1 cellular context compared by ENCODE assay signal in the genomic region with DNA sequence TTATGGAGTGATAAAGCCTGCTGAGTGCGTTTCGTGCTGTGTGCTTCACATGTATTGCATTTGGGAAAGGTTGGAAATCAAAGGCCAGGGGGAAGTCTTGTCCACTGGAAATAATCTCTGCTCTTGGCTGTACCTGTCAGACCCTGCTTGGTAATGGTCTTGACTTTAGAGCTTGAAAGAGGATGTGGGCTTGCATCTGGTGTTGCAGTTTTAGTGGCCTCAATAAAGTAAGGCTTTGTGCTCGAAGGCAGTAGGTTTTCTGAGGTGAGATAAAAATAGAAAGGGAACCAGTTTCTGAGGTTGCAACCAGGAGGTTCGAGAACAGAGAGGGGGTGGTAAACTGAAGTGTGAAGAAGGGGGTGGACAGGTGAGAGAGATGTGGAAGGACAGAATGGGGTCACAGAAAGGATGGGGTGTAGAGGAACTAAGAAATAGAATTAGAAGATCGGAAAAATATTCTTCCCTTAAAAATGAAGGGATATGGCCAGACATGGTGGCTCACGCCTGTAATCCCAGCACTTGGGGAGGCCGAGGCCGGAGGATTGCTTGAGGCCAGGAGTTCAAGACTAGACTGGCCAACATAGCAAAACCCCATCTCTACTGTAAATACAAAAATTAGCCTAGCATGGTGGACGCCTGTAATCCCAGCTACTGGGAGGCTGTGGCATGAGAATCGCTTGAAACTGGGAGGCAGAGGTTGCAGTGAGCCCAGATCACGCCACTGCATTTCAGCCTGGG.
TF ChIP-seq lines count a peak whose summit lies in the region.

No MANE protein-coding gene starts in this region.

TF ChIP-seq in GM12878, 131 proteins besides CTCF, POLR2A, EP300 and RAD21 (continued from another document and continues in another):
- TF ChIP-seq, protein P1, sequence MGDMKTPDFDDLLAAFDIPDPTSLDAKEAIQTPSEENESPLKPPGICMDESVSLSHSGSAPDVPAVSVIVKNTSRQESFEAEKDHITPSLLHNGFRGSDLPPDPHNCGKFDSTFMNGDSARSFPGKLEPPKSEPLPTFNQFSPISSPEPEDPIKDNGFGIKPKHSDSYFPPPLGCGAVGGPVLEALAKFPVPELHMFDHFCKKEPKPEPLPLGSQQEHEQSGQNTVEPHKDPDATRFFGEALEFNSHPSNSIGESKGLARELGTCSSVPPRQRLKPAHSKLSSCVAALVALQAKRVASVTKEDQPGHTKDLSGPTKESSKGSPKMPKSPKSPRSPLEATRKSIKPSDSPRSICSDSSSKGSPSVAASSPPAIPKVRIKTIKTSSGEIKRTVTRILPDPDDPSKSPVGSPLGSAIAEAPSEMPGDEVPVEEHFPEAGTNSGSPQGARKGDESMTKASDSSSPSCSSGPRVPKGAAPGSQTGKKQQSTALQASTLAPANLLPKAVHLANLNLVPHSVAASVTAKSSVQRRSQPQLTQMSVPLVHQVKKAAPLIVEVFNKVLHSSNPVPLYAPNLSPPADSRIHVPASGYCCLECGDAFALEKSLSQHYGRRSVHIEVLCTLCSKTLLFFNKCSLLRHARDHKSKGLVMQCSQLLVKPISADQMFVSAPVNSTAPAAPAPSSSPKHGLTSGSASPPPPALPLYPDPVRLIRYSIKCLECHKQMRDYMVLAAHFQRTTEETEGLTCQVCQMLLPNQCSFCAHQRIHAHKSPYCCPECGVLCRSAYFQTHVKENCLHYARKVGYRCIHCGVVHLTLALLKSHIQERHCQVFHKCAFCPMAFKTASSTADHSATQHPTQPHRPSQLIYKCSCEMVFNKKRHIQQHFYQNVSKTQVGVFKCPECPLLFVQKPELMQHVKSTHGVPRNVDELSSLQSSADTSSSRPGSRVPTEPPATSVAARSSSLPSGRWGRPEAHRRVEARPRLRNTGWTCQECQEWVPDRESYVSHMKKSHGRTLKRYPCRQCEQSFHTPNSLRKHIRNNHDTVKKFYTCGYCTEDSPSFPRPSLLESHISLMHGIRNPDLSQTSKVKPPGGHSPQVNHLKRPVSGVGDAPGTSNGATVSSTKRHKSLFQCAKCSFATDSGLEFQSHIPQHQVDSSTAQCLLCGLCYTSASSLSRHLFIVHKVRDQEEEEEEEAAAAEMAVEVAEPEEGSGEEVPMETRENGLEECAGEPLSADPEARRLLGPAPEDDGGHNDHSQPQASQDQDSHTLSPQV (IDR thresholded peaks at IDR 0.05), result no peak
- TF ChIP-seq, protein P2, sequence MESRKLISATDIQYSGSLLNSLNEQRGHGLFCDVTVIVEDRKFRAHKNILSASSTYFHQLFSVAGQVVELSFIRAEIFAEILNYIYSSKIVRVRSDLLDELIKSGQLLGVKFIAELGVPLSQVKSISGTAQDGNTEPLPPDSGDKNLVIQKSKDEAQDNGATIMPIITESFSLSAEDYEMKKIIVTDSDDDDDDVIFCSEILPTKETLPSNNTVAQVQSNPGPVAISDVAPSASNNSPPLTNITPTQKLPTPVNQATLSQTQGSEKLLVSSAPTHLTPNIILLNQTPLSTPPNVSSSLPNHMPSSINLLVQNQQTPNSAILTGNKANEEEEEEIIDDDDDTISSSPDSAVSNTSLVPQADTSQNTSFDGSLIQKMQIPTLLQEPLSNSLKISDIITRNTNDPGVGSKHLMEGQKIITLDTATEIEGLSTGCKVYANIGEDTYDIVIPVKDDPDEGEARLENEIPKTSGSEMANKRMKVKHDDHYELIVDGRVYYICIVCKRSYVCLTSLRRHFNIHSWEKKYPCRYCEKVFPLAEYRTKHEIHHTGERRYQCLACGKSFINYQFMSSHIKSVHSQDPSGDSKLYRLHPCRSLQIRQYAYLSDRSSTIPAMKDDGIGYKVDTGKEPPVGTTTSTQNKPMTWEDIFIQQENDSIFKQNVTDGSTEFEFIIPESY (IDR thresholded peaks at IDR 0.05), result no peak
- TF ChIP-seq NFIC (IDR thresholded peaks at IDR 0.05; ENCODE audit: low read depth, low read length) (peak; percentile 92), EGR1 (IDR thresholded peaks at IDR 0.05; ENCODE audit: borderline replicate concordance in 1 of 2, low read depth in 2 of 2, low read length in 2 of 2) (peak in 1 of 2 experiments; percentile 76; a peak in 2 of 3 replicates), DPF2 (IDR thresholded peaks at IDR 0.05) (peak; percentile 96), CBFB (IDR thresholded peaks at IDR 0.05; ENCODE audit: low read depth) (peak; percentile 87), RCOR1 (conservative IDR thresholded peaks at IDR 0.05; ENCODE audit: low read depth, low read length) (peak; percentile 80), KAT2A (conservative IDR thresholded peaks at IDR 0.05; ENCODE audit: control insufficient read depth, low read depth, low read length) (no peak), CREB1 (IDR thresholded peaks at IDR 0.05; ENCODE audit: low read depth) (peak; percentile 41), MEF2A (IDR thresholded peaks at IDR 0.05; ENCODE audit: insufficient read depth, low read depth, low read length) (peak; percentile 99), IRF4 (IDR thresholded peaks at IDR 0.05; ENCODE audit: low read depth, low read length) (peak; percentile 81), TAF1 (IDR thresholded peaks at IDR 0.05; ENCODE audit: borderline replicate concordance, low read depth, low read length) (peak; percentile 97), KLF5 (IDR thresholded peaks at IDR 0.05; ENCODE audit: partially characterized antibody) (no peak), STAT1 (conservative IDR thresholded peaks at IDR 0.05) (no peak), ASH2L (IDR thresholded peaks at IDR 0.05; ENCODE audit: borderline replicate concordance, low read depth) (peak; percentile 50; the same call in 1 of the 2 replicates), YBX1 (IDR thresholded peaks at IDR 0.05) (no peak), SIX5 (IDR thresholded peaks at IDR 0.05; ENCODE audit: low read depth, low read length, severe bottlenecking) (no peak), TARDBP (IDR thresholded peaks at IDR 0.05; ENCODE audit: borderline replicate concordance) (no peak), MTA3 (IDR thresholded peaks at IDR 0.05; ENCODE audit: borderline replicate concordance, low read length) (peak; percentile 90), EED (IDR thresholded peaks at IDR 0.05; ENCODE audit: low read depth) (peak; percentile 77), NRF1 (conservative IDR thresholded peaks at IDR 0.05; ENCODE audit: low read depth, low read length) (no peak), ZZZ3 (IDR thresholded peaks at IDR 0.05; ENCODE audit: control insufficient read depth, insufficient read length, low read depth) (no peak), NFYA (IDR thresholded peaks at IDR 0.05; ENCODE audit: borderline replicate concordance, low read depth, low read length) (no peak), TCF3 (IDR thresholded peaks at IDR 0.05; ENCODE audit: borderline replicate concordance, insufficient read depth, low read depth, low read length) (peak; percentile 78; the same call in 1 of the 2 replicates), SIN3A (IDR thresholded peaks at IDR 0.05; ENCODE audit: low read depth, low read length) (no peak), NR2C2 (IDR thresholded peaks at IDR 0.05; ENCODE audit: borderline replicate concordance, control insufficient read depth, insufficient read length, low read depth) (no peak), PAX8 (IDR thresholded peaks at IDR 0.05) (no peak), RUNX3 (IDR thresholded peaks at IDR 0.05; ENCODE audit: low read length) (peak; percentile 97), SMC3 (IDR thresholded peaks at IDR 0.05; ENCODE audit: borderline replicate concordance, low read length) (peak; percentile 14; the same call in 1 of the 2 replicates), SREBF2 (IDR thresholded peaks at IDR 0.05; ENCODE audit: low read length) (no peak), HDGF (IDR thresholded peaks at IDR 0.05) (peak; percentile 85; the same call in 1 of the 2 replicates), ZBED1 (IDR thresholded peaks at IDR 0.05; ENCODE audit: borderline replicate concordance) (peak; percentile 88), POLR2AphosphoS5 (IDR thresholded peaks at IDR 0.05; ENCODE audit: low read length) (peak; percentile 97), CBX5 (IDR thresholded peaks at IDR 0.05; ENCODE audit: low read depth) (peak; percentile 54), ZNF207 (IDR thresholded peaks at IDR 0.05; ENCODE audit: borderline replicate concordance) (no peak)
- TF ChIP-seq, protein P3, sequence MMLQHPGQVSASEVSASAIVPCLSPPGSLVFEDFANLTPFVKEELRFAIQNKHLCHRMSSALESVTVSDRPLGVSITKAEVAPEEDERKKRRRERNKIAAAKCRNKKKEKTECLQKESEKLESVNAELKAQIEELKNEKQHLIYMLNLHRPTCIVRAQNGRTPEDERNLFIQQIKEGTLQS (IDR thresholded peaks at IDR 0.05; ENCODE audit: borderline replicate concordance, extremely low read depth, low read depth, low read length), result no peak
- TF ChIP-seq, protein P4, sequence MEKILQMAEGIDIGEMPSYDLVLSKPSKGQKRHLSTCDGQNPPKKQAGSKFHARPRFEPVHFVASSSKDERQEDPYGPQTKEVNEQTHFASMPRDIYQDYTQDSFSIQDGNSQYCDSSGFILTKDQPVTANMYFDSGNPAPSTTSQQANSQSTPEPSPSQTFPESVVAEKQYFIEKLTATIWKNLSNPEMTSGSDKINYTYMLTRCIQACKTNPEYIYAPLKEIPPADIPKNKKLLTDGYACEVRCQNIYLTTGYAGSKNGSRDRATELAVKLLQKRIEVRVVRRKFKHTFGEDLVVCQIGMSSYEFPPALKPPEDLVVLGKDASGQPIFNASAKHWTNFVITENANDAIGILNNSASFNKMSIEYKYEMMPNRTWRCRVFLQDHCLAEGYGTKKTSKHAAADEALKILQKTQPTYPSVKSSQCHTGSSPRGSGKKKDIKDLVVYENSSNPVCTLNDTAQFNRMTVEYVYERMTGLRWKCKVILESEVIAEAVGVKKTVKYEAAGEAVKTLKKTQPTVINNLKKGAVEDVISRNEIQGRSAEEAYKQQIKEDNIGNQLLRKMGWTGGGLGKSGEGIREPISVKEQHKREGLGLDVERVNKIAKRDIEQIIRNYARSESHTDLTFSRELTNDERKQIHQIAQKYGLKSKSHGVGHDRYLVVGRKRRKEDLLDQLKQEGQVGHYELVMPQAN (conservative IDR thresholded peaks at IDR 0.05), result peak; percentile 23
- TF ChIP-seq, protein P5, sequence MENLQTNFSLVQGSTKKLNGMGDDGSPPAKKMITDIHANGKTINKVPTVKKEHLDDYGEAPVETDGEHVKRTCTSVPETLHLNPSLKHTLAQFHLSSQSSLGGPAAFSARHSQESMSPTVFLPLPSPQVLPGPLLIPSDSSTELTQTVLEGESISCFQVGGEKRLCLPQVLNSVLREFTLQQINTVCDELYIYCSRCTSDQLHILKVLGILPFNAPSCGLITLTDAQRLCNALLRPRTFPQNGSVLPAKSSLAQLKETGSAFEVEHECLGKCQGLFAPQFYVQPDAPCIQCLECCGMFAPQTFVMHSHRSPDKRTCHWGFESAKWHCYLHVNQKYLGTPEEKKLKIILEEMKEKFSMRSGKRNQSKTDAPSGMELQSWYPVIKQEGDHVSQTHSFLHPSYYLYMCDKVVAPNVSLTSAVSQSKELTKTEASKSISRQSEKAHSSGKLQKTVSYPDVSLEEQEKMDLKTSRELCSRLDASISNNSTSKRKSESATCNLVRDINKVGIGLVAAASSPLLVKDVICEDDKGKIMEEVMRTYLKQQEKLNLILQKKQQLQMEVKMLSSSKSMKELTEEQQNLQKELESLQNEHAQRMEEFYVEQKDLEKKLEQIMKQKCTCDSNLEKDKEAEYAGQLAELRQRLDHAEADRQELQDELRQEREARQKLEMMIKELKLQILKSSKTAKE (IDR thresholded peaks at IDR 0.05; ENCODE audit: low read depth, poor library complexity, severe bottlenecking), result peak; percentile 99
- TF ChIP-seq, protein P6, sequence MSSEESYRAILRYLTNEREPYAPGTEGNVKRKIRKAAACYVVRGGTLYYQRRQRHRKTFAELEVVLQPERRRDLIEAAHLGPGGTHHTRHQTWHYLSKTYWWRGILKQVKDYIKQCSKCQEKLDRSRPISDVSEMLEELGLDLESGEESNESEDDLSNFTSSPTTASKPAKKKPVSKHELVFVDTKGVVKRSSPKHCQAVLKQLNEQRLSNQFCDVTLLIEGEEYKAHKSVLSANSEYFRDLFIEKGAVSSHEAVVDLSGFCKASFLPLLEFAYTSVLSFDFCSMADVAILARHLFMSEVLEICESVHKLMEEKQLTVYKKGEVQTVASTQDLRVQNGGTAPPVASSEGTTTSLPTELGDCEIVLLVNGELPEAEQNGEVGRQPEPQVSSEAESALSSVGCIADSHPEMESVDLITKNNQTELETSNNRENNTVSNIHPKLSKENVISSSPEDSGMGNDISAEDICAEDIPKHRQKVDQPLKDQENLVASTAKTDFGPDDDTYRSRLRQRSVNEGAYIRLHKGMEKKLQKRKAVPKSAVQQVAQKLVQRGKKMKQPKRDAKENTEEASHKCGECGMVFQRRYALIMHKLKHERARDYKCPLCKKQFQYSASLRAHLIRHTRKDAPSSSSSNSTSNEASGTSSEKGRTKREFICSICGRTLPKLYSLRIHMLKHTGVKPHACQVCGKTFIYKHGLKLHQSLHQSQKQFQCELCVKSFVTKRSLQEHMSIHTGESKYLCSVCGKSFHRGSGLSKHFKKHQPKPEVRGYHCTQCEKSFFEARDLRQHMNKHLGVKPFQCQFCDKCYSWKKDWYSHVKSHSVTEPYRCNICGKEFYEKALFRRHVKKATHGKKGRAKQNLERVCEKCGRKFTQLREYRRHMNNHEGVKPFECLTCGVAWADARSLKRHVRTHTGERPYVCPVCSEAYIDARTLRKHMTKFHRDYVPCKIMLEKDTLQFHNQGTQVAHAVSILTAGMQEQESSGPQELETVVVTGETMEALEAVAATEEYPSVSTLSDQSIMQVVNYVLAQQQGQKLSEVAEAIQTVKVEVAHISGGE (CRISPR knock-in tag; IDR thresholded peaks at IDR 0.05), result peak; percentile 30; the same call in 1 of the 2 replicates
- TF ChIP-seq, protein P7, sequence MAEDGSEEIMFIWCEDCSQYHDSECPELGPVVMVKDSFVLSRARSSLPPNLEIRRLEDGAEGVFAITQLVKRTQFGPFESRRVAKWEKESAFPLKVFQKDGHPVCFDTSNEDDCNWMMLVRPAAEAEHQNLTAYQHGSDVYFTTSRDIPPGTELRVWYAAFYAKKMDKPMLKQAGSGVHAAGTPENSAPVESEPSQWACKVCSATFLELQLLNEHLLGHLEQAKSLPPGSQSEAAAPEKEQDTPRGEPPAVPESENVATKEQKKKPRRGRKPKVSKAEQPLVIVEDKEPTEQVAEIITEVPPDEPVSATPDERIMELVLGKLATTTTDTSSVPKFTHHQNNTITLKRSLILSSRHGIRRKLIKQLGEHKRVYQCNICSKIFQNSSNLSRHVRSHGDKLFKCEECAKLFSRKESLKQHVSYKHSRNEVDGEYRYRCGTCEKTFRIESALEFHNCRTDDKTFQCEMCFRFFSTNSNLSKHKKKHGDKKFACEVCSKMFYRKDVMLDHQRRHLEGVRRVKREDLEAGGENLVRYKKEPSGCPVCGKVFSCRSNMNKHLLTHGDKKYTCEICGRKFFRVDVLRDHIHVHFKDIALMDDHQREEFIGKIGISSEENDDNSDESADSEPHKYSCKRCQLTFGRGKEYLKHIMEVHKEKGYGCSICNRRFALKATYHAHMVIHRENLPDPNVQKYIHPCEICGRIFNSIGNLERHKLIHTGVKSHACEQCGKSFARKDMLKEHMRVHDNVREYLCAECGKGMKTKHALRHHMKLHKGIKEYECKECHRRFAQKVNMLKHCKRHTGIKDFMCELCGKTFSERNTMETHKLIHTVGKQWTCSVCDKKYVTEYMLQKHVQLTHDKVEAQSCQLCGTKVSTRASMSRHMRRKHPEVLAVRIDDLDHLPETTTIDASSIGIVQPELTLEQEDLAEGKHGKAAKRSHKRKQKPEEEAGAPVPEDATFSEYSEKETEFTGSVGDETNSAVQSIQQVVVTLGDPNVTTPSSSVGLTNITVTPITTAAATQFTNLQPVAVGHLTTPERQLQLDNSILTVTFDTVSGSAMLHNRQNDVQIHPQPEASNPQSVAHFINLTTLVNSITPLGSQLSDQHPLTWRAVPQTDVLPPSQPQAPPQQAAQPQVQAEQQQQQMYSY (CRISPR knock-in tag; IDR thresholded peaks at IDR 0.05), result no peak
